In the genomic region with DNA sequence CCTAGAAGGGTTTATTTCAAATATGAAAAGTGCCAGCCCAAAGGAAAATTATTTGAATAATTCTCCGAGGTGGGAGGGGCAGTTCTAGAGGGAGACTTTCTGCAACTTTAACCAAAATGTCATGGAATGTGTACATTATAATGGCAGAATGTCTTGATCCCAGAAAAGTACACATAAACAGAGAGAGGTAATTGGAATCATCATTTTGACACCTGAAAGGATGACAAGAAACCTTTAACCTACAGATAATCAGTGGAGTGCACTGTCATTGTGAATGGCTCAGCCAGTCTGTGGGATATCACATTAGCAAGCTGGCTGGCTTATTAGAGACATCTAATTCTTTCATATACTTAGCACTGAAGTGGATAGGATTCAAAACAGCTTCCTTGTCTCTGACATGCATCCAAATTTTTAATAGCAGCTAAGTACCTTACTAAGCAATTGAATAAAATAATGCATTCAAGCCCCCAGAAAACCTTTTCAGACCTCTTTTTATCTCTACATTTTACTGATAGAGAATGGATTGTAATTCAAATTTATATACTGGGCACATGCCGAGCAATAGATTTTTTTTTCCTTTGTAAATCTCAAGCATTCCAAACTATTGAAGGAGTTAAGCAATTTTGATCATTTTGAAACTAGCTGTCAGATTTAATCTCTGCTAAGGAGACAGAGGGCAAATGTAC, we compare ENCODE assay signal across 21 cellular contexts.
DNase-seq lines count a peak whose midpoint lies in the region; ATAC-seq and TF ChIP-seq lines count a peak whose summit lies in the region.
"Had no signal": no experiment of that assay in that cellular context is flagged by ENCODE, and none has a peak within 500 bp of the region (broad histone marks: within the 10 kb centered on the region; RNA-seq: fewer than 3 reads in every experiment).

No MANE protein-coding gene starts in this region.

- H3K27ac ChIP-seq in right atrium auricular region (no peak overlapping the region), OCI-LY1 (ENCODE audit: low read depth, low read length, poor library complexity, severe bottlenecking) (peak overlapping the region; percentile 99)
- H3K27ac ChIP-seq: KMS-11, Peyer's patch, SJSA1 had no signal

- no peak overlapping the region for H3K4me3 Mint-ChIP-seq in stimulated activated naive B cell treated with anti-CD40 and anti-IgM and Interleukin-4, amounts not matched to agents 10 μg/mL and 1 μg/mL and 100 μg/mL, for 72 hours
- H3K4me3 Mint-ChIP-seq: GM23338 had no signal

- H3K27me3 ChIP-seq in right atrium auricular region: no peaks in the 10 kb centered on the region
- H3K27me3 ChIP-seq in OCI-LY1 (ENCODE audit: insufficient read depth, low read length): no peaks in the 10 kb centered on the region
- H3K27me3 ChIP-seq: BE2C, Peyer's patch, SJSA1 had no signal

- peaks cover 32 to 52% of the 10 kb centered on the region in 2 donors for H3K4me1 Mint-ChIP-seq in stimulated activated naive B cell treated with anti-CD40 and anti-IgM and Interleukin-4, amounts not matched to agents 10 μg/mL and 1 μg/mL and 100 μg/mL, for 72 hours

- H3F3A ChIP-seq in OCI-LY1 (ENCODE audit: insufficient read depth, low read length): peaks cover 17% of the 10 kb centered on the region

- ATAC-seq in left ventricle myocardium superior: peak; percentile 23
- ATAC-seq in HG02973 (IDR thresholded peaks at IDR 0.05; ENCODE audit: unreplicated experiment): no peak
- no peak for ATAC-seq in stimulated activated naive B cell treated with anti-CD40 and anti-IgM and Interleukin-4, amounts not matched to agents 10 μg/mL and 1 μg/mL and 100 μg/mL, for 72 hours (replicated peaks)
- ATAC-seq: GM23338 had no signal

- H3K36me3 ChIP-seq in right atrium auricular region (no peaks in the 10 kb centered on the region), OCI-LY1 (ENCODE audit: insufficient read depth, low read length) (peaks cover 26% of the 10 kb centered on the region)
- H3K36me3 ChIP-seq: BE2C, Peyer's patch, SJSA1 had no signal

- no peak for TF ChIP-seq CTCF in right atrium auricular region (IDR thresholded peaks at IDR 0.05)
- no peak for TF ChIP-seq CTCF in OCI-LY1 (IDR thresholded peaks at IDR 0.05; ENCODE audit: low read length)

- H3K4me2 ChIP-seq in OCI-LY1 (ENCODE audit: low read length): peak overlapping the region; percentile 79; the same call in 1 of the 2 replicates
- H3K4me2 ChIP-seq: GM23338, KMS-11 had no signal

- no peaks in the 10 kb centered on the region for H4K20me1 ChIP-seq in OCI-LY1 (ENCODE audit: insufficient read depth, low read length)

- H3K4me1 ChIP-seq in right atrium auricular region: peaks cover 0 to 4% of the 10 kb centered on the region in 2 donors
- peaks cover 64% of the 10 kb centered on the region for H3K4me1 ChIP-seq in OCI-LY1 (ENCODE audit: insufficient read depth, low read length, severe bottlenecking)
- H3K4me1 ChIP-seq: BE2C, Peyer's patch, SJSA1 had no signal

- H3K9me2 ChIP-seq in OCI-LY1 (ENCODE audit: low read depth, low read length): no peaks in the 10 kb centered on the region

- H3K9me3 ChIP-seq in right atrium auricular region (peaks cover 0 to 6% of the 10 kb centered on the region in 2 donors), OCI-LY1 (ENCODE audit: low read length) (0 out of 2 replicates have a peak, but pooled peaks cover 2% of the 10 kb centered on the region)
- H3K9me3 ChIP-seq: BE2C, Peyer's patch, SJSA1 had no signal

- no peaks in the 10 kb centered on the region for H3K9me3 Mint-ChIP-seq in stimulated activated naive B cell treated with anti-CD40 and anti-IgM and Interleukin-4, amounts not matched to agents 10 μg/mL and 1 μg/mL and 100 μg/mL, for 72 hours

- intact Hi-C loops in left ventricle myocardium superior (cut with micrococcal nuclease): no loop called here

- H3K36me3 Mint-ChIP-seq in stimulated activated naive B cell treated with anti-CD40 and anti-IgM and Interleukin-4, amounts not matched to agents 10 μg/mL and 1 μg/mL and 100 μg/mL, for 72 hours: no peaks in the 10 kb centered on the region

- no peak overlapping the region for H3K27ac Mint-ChIP-seq in stimulated activated naive B cell treated with anti-CD40 and anti-IgM and Interleukin-4, amounts not matched to agents 10 μg/mL and 1 μg/mL and 100 μg/mL, for 72 hours
- H3K27ac Mint-ChIP-seq: GM23338 had no signal

- no peaks in the 10 kb centered on the region for H3K27me3 Mint-ChIP-seq in stimulated activated naive B cell treated with anti-CD40 and anti-IgM and Interleukin-4, amounts not matched to agents 10 μg/mL and 1 μg/mL and 100 μg/mL, for 72 hours

- no peaks in the 10 kb centered on the region for H3K79me2 ChIP-seq in OCI-LY1 (ENCODE audit: insufficient read depth, low read length)

- no peak overlapping the region for H2AFZ ChIP-seq in OCI-LY1 (ENCODE audit: low read length)
- H2AFZ ChIP-seq: GM23338 had no signal

- DNase-seq in left ventricle myocardium superior: no peak
- no peak for DNase-seq in right atrium auricular region (ENCODE audit: low spot score)
- DNase-seq in NCI-H1694 (lab: John Stamatoyannopoulos, UW): peak; percentile 62
- DNase-seq in stimulated activated CD4-positive, alpha-beta T cell treated with anti-CD3 and anti-CD28 coated beads, Interleukin-15, amount 100 ng/mL, for 24 hours: no peak
- no peak for DNase-seq in stimulated activated naive B cell treated with anti-CD40 and anti-IgM and Interleukin-4, amounts not matched to agents 10 μg/mL and 1 μg/mL and 100 μg/mL, for 72 hours
- DNase-seq: BE2C; COR-L47; DND-41; HCEC 1CT; IMR-90; NCI-H1092 treated with DMSO at 0.1 percent for 48 hours; NCI-H187; NCI-H2107; NK-92 treated with Interleukin-12 subunit alpha and Interleukin-12 subunit beta, amount 100 ng/mL, for 24 hours; Peyer's patch; T-helper 1 cell had no signal

- H3K4me3 ChIP-seq in right atrium auricular region: no peak overlapping the region
- no peak overlapping the region for H3K4me3 ChIP-seq in OCI-LY1 (ENCODE audit: low read depth, low read length, poor library complexity, severe bottlenecking)
- H3K4me3 ChIP-seq: GM23338, Peyer's patch, SJSA1 had no signal

- H3K9ac ChIP-seq in OCI-LY1 (ENCODE audit: low read length): peak overlapping the region; percentile 66; the same call in 1 of the 2 replicates
- H3K9ac ChIP-seq: KMS-11 had no signal
